In genomic region chr21:26887241-26887640, GRCh38 we compare ENCODE assay signal across 22 cellular contexts. TPM values are rescaled to one million over a fixed set of nuclear protein-coding genes. Genes with fewer than 3 reads are reported as not detected.
A peak's percentile ranks its signal among the peaks of the same experiment; 100 is the strongest.
DNase-seq lines count a peak whose midpoint lies in the region; ATAC-seq and TF ChIP-seq lines count a peak whose summit lies in the region.
"Had no signal": no experiment of that assay in that cellular context is flagged by ENCODE, and none has a peak within 500 bp of the region (broad histone marks: within the 10 kb centered on the region; RNA-seq: fewer than 3 reads in every experiment).

No MANE protein-coding gene starts in this region.

- ATAC-seq in SK-N-SH treated with all-trans-retinoic acid at 6 μM for 48 hours (peak; percentile 83), GM18867 (IDR thresholded peaks at IDR 0.05; ENCODE audit: unreplicated experiment) (no peak), HG02610 (IDR thresholded peaks at IDR 0.05; ENCODE audit: unreplicated experiment) (no peak)
- ATAC-seq: activated CD8-positive, alpha-beta T cell treated with anti-CD3 and anti-CD28 coated beads for 36 hours; heart right ventricle; left colon; stimulated activated naive B cell treated with anti-CD40 and anti-IgM and Interleukin-4, amounts not matched to agents 10 μg/mL and 1 μg/mL and 100 μg/mL, for 72 hours had no signal

- DNase-seq in EL = peak; percentile 8
- DNase-seq in fibroblast of gingiva (ENCODE audit: low read depth) = peak; percentile 31
- peak; percentile 3 for DNase-seq in non-pigmented ciliary epithelial cell (ENCODE audit: low read depth)
- no peak for DNase-seq in occipital lobe (lab: John Stamatoyannopoulos, UW)
- no peak for DNase-seq in activated CD4-positive, alpha-beta T cell treated with anti-CD3 and anti-CD28 coated beads, Interleukin-2, amount 50 U/mL, for 4 hours
- DNase-seq: ACHN; activated CD4-positive, CD25-positive, alpha-beta regulatory T cell treated with anti-CD3 and anti-CD28 coated beads, Interleukin-2, amount 50 U/mL, for 72 hours; activated CD8-positive, alpha-beta T cell treated with anti-CD3 and anti-CD28 coated beads for 36 hours; activated effector memory CD4-positive, alpha-beta T cell treated with Interleukin-2 at 50 U/mL for 16 hours; activated naive CD8-positive, alpha-beta T cell treated with anti-CD3 and anti-CD28 coated beads, Interleukin-2, amount 10 ng/mL, durations not matched to agents 7 days and 5 days; activated T-cell treated with anti-CD3 and anti-CD28 coated beads for 4 hours; dermis blood vessel endothelial cell; heart right ventricle; left colon; MM.1S; NCI-H1417 treated with DMSO at 0.1 percent for 48 hours; NCI-H510A treated with DMSO at 0.1 percent for 48 hours; nucleus accumbens; stimulated activated naive B cell treated with anti-CD40 and anti-IgM and Interleukin-4, amounts not matched to agents 10 μg/mL and 1 μg/mL and 100 μg/mL, for 72 hours had no signal

TF ChIP-seq in SK-N-SH treated with all-trans-retinoic acid at 6 μM for 48 hours, 23 proteins besides CTCF, POLR2A, EP300 and RAD21:
- no peak for TF ChIP-seq ZNF565 (CRISPR knock-in tag; conservative IDR thresholded peaks at IDR 0.05; ENCODE audit: low read depth)
- TF ChIP-seq PPARA (CRISPR knock-in tag; IDR thresholded peaks at IDR 0.05; ENCODE audit: borderline replicate concordance) = no peak
- TF ChIP-seq BACH2 (CRISPR knock-in tag; IDR thresholded peaks at IDR 0.05; ENCODE audit: borderline replicate concordance) = no peak
- no peak for TF ChIP-seq RARB (CRISPR knock-in tag; IDR thresholded peaks at IDR 0.05)
- no peak for TF ChIP-seq ISL1 (CRISPR knock-in tag; IDR thresholded peaks at IDR 0.05)
- TF ChIP-seq POU6F1 (CRISPR knock-in tag; IDR thresholded peaks at IDR 0.05; ENCODE audit: borderline replicate concordance, low read depth) = no peak
- no peak for TF ChIP-seq TOX (CRISPR knock-in tag; IDR thresholded peaks at IDR 0.05; ENCODE audit: borderline replicate concordance)
- no peak for TF ChIP-seq GLIS3 (CRISPR knock-in tag; IDR thresholded peaks at IDR 0.05)
- no peak for TF ChIP-seq ZNF8 (CRISPR knock-in tag; IDR thresholded peaks at IDR 0.05)
- TF ChIP-seq, protein P1, sequence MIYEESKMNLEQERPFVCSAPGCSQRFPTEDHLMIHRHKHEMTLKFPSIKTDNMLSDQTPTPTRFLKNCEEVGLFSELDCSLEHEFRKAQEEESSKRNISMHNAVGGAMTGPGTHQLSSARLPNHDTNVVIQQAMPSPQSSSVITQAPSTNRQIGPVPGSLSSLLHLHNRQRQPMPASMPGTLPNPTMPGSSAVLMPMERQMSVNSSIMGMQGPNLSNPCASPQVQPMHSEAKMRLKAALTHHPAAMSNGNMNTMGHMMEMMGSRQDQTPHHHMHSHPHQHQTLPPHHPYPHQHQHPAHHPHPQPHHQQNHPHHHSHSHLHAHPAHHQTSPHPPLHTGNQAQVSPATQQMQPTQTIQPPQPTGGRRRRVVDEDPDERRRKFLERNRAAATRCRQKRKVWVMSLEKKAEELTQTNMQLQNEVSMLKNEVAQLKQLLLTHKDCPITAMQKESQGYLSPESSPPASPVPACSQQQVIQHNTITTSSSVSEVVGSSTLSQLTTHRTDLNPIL (CRISPR knock-in tag; IDR thresholded peaks at IDR 0.05; ENCODE audit: low read depth) = no peak
- no peak for TF ChIP-seq ZFP3 (CRISPR knock-in tag; IDR thresholded peaks at IDR 0.05)
- no peak for TF ChIP-seq ESRRG (CRISPR knock-in tag; IDR thresholded peaks at IDR 0.05)
- no peak for TF ChIP-seq ZC3H10 (CRISPR knock-in tag; IDR thresholded peaks at IDR 0.05)
- no peak for TF ChIP-seq CSDC2 (CRISPR knock-in tag; IDR thresholded peaks at IDR 0.05)
- TF ChIP-seq OSR1 (CRISPR knock-in tag; IDR thresholded peaks at IDR 0.05) = no peak
- no peak for TF ChIP-seq ZNF70 (CRISPR knock-in tag; IDR thresholded peaks at IDR 0.05)

RNA-seq across cellular contexts. Expression of gene ADAMTS1, which starts 42.0 kb away (rescaled TPM):
- 7.5 TPM for total RNA-seq in occipital lobe

Comparison
In these comparisons a context has a peak if more than half of its experiments do, and no peak if none do; other contexts are left out.
1. DNase-seq: peak in EL (single experiment), fibroblast of gingiva (single experiment) and non-pigmented ciliary epithelial cell (single experiment); none in occipital lobe (single experiment) and activated CD4-positive, alpha-beta T cell treated with anti-CD3 and anti-CD28 coated beads, Interleukin-2, amount 50 U/mL, for 4 hours (0 of 2).